In the genomic region with DNA sequence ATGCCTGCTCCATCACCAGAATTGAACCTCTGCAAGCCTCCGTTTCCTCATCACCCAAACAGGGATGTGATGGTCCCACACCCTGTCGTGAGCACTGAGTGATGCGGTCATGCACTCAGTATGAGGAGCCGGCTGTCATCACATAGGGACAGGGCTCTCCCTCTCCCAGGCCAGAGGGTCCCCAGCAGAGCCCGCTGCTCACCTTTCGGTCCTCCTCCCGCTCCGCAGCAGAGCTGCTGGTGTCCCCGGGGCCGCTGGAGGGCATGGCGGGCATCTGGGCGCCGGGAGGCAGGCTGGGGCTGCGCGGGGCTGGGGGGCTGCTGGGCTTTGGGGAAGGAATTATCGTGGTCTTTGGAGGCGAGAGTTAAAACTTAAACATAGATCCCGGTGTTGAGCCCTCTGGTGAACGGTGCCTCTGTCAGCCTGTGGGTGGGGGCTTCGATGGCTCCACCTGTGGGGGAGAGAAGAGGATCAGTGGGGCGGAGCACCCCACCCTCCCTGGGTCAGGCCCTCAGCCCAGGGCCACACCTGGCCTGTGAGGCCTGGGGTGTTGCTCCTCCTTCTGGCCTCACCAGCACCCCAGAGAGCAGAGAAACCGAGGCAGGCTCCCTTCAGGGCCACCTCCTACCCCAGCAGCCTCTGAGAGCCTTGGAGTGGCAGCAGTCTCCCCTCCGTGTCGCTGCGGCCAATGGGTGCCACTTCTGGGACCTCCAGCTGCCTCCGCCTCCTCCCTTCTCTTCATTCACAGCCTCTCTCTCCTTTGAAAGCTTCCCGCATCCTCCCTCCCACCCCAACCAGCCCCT, we compare ENCODE assay signal across 10 cellular contexts. TPM values are rescaled to one million over a fixed set of nuclear protein-coding genes. Genes with fewer than 3 reads are reported as not detected.
DNase-seq lines count a peak whose midpoint lies in the region; ATAC-seq and TF ChIP-seq lines count a peak whose summit lies in the region.
"Had no signal": no experiment of that assay in that cellular context is flagged by ENCODE, and none has a peak within 500 bp of the region (broad histone marks: within the 10 kb centered on the region; RNA-seq: fewer than 3 reads in every experiment).

No MANE protein-coding gene starts in this region.

- no peak for DNase-seq in activated CD4-positive, alpha-beta T cell treated with anti-CD3 and anti-CD28 coated beads, Interleukin-2, amount 10 ng/mL, durations not matched to agents 24 days and 14 days
- no peak for DNase-seq in activated CD4-positive, alpha-beta T cell treated with anti-CD3 and anti-CD28 coated beads for 1 hour
- DNase-seq in effector memory CD8-positive, alpha-beta T cell, result no peak
- no peak for DNase-seq in stimulated activated naive B cell treated with anti-CD40 and anti-IgM and Interleukin-4, amounts not matched to agents 10 μg/mL and 1 μg/mL and 100 μg/mL, for 72 hours
- DNase-seq in NK-92 treated with Interleukin-12 subunit alpha and Interleukin-12 subunit beta, amount 100 ng/mL, for 24 hours (lab: John Stamatoyannopoulos, UW), result no peak
- no peak for DNase-seq in activated gamma-delta T cell treated with Interleukin-2 at 50 U/mL for 16 hours
- DNase-seq: foreskin keratinocyte, NCI-H187 had no signal

- peak overlapping the region; percentile 91 for H3K4me3 Mint-ChIP-seq in activated CD4-positive, alpha-beta T cell treated with anti-CD3 and anti-CD28 coated beads, Interleukin-2, amount 10 ng/mL, durations not matched to agents 24 days and 14 days
- peak overlapping the region; percentile 67 to 78 for H3K4me3 Mint-ChIP-seq in effector memory CD8-positive, alpha-beta T cell
- no peak overlapping the region for H3K4me3 Mint-ChIP-seq in stimulated activated naive B cell treated with anti-CD40 and anti-IgM and Interleukin-4, amounts not matched to agents 10 μg/mL and 1 μg/mL and 100 μg/mL, for 72 hours

- peak overlapping the region; percentile 53 for H3K4me2 ChIP-seq in Loucy (ENCODE audit: low read depth, low read length, poor library complexity, severe bottlenecking)

- H3K27me3 Mint-ChIP-seq in activated CD4-positive, alpha-beta T cell treated with anti-CD3 and anti-CD28 coated beads, Interleukin-2, amount 10 ng/mL, durations not matched to agents 24 days and 14 days, result no peaks in the 10 kb centered on the region
- no peaks in the 10 kb centered on the region for H3K27me3 Mint-ChIP-seq in effector memory CD8-positive, alpha-beta T cell
- no peaks in the 10 kb centered on the region for H3K27me3 Mint-ChIP-seq in stimulated activated naive B cell treated with anti-CD40 and anti-IgM and Interleukin-4, amounts not matched to agents 10 μg/mL and 1 μg/mL and 100 μg/mL, for 72 hours

- peak; percentile 50 for ATAC-seq in effector memory CD8-positive, alpha-beta T cell (replicated peaks)
- peak; percentile 10 to 15 for ATAC-seq in stimulated activated naive B cell treated with anti-CD40 and anti-IgM and Interleukin-4, amounts not matched to agents 10 μg/mL and 1 μg/mL and 100 μg/mL, for 72 hours (replicated peaks)
- ATAC-seq in GM18520 (IDR thresholded peaks at IDR 0.05; ENCODE audit: unreplicated experiment), result no peak
- ATAC-seq: foreskin keratinocyte had no signal

- peak overlapping the region; percentile 77 for H3K9ac ChIP-seq in Loucy (ENCODE audit: low read depth, low read length, poor library complexity, severe bottlenecking)

- no peaks in the 10 kb centered on the region for H4K20me1 ChIP-seq in Loucy (ENCODE audit: insufficient read depth, low read length, poor library complexity, severe bottlenecking)

- no peaks in the 10 kb centered on the region for H3K9me2 ChIP-seq in Loucy (replicated peaks; ENCODE audit: low read depth, low read length)

- H3K79me2 ChIP-seq in Loucy (ENCODE audit: insufficient read depth, low read length), result no peaks in the 10 kb centered on the region

- no peaks in the 10 kb centered on the region for H3K9me3 Mint-ChIP-seq in activated CD4-positive, alpha-beta T cell treated with anti-CD3 and anti-CD28 coated beads, Interleukin-2, amount 10 ng/mL, durations not matched to agents 24 days and 14 days
- H3K9me3 Mint-ChIP-seq in effector memory CD8-positive, alpha-beta T cell, result no peaks in the 10 kb centered on the region
- H3K9me3 Mint-ChIP-seq in stimulated activated naive B cell treated with anti-CD40 and anti-IgM and Interleukin-4, amounts not matched to agents 10 μg/mL and 1 μg/mL and 100 μg/mL, for 72 hours, result no peaks in the 10 kb centered on the region

- peaks cover 51% of the 10 kb centered on the region for H3K4me1 Mint-ChIP-seq in activated CD4-positive, alpha-beta T cell treated with anti-CD3 and anti-CD28 coated beads, Interleukin-2, amount 10 ng/mL, durations not matched to agents 24 days and 14 days
- H3K4me1 Mint-ChIP-seq in effector memory CD8-positive, alpha-beta T cell (ENCODE audit: low read depth in 2 of 2), result peaks cover 34% of the 10 kb centered on the region in 2 donors
- peaks cover 37 to 49% of the 10 kb centered on the region in 2 donors for H3K4me1 Mint-ChIP-seq in stimulated activated naive B cell treated with anti-CD40 and anti-IgM and Interleukin-4, amounts not matched to agents 10 μg/mL and 1 μg/mL and 100 μg/mL, for 72 hours

- H2AFZ ChIP-seq in Loucy (ENCODE audit: low read length), result no peak overlapping the region; the same call in 1 of the 2 replicates

- no peaks in the 10 kb centered on the region for H3F3A ChIP-seq in Loucy (ENCODE audit: low read depth)

- peak overlapping the region; percentile 97 for H3K27ac Mint-ChIP-seq in activated CD4-positive, alpha-beta T cell treated with anti-CD3 and anti-CD28 coated beads, Interleukin-2, amount 10 ng/mL, durations not matched to agents 24 days and 14 days
- peak overlapping the region; percentile 89 for H3K27ac Mint-ChIP-seq in effector memory CD8-positive, alpha-beta T cell
- peak overlapping the region; percentile 90 for H3K27ac Mint-ChIP-seq in stimulated activated naive B cell treated with anti-CD40 and anti-IgM and Interleukin-4, amounts not matched to agents 10 μg/mL and 1 μg/mL and 100 μg/mL, for 72 hours

- peaks cover 42% of the 10 kb centered on the region for H3K4me1 ChIP-seq in Loucy (ENCODE audit: insufficient read depth, low read length, poor library complexity, severe bottlenecking)
- H3K4me1 ChIP-seq: foreskin keratinocyte had no signal

- intact Hi-C loops in activated CD4-positive, alpha-beta T cell treated with anti-CD3 and anti-CD28 coated beads, Interleukin-2, amount 10 ng/mL, durations not matched to agents 24 days and 14 days (cut with micrococcal nuclease), result loop anchor here (1.0 to 2.0 kb wide), 7 partner anchors 8 to 244 kb away; no protein-coding TSS in a partner anchor

- no peak overlapping the region for H3K4me3 ChIP-seq in Loucy (ENCODE audit: low read length, poor library complexity, severe bottlenecking)

- H3K36me3 ChIP-seq in Loucy (ENCODE audit: insufficient read depth, low read length), result peaks cover 5% of the 10 kb centered on the region; the same call in 1 of the 2 replicates

- H3K27me3 ChIP-seq in Loucy (ENCODE audit: insufficient read depth, low read length, poor library complexity, severe bottlenecking), result no peaks in the 10 kb centered on the region
- H3K27me3 ChIP-seq: foreskin keratinocyte had no signal

- no peak for TF ChIP-seq CTCF in Loucy (conservative IDR thresholded peaks at IDR 0.05; ENCODE audit: low read length)

- peaks cover 47% of the 10 kb centered on the region for H3K36me3 Mint-ChIP-seq in activated CD4-positive, alpha-beta T cell treated with anti-CD3 and anti-CD28 coated beads, Interleukin-2, amount 10 ng/mL, durations not matched to agents 24 days and 14 days (ENCODE audit: low read depth)
- peaks cover 3% of the 10 kb centered on the region for H3K36me3 Mint-ChIP-seq in effector memory CD8-positive, alpha-beta T cell (ENCODE audit: insufficient read depth)
- H3K36me3 Mint-ChIP-seq in stimulated activated naive B cell treated with anti-CD40 and anti-IgM and Interleukin-4, amounts not matched to agents 10 μg/mL and 1 μg/mL and 100 μg/mL, for 72 hours, result peaks cover 18 to 43% of the 10 kb centered on the region in 2 donors

- no peaks in the 10 kb centered on the region for H3K9me3 ChIP-seq in Loucy (ENCODE audit: insufficient read depth, low read depth, low read length)

RNA-seq across cellular contexts. Expression of a gene that starts 27.8 kb away (rescaled TPM):
- total RNA-seq in activated CD4-positive, alpha-beta T cell treated with anti-CD3 and anti-CD28 coated beads, Interleukin-2, amount 10 ng/mL, durations not matched to agents 24 days and 14 days, result 97.4 and 102 TPM in 2 replicates

Comparison
In these comparisons a context has a peak if more than half of its experiments do, and no peak if none do; other contexts are left out.
1. H3K4me3 Mint-ChIP-seq: peak in activated CD4-positive, alpha-beta T cell treated with anti-CD3 and anti-CD28 coated beads, Interleukin-2, amount 10 ng/mL, durations not matched to agents 24 days and 14 days (single experiment) and effector memory CD8-positive, alpha-beta T cell (2 of 2); none in stimulated activated naive B cell treated with anti-CD40 and anti-IgM and Interleukin-4, amounts not matched to agents 10 μg/mL and 1 μg/mL and 100 μg/mL, for 72 hours (0 of 2).
2. Peak in every context shown above with its lines, with median percentiles within 50 percentile points of each other: H3K27ac Mint-ChIP-seq.